17 cellular contexts compared by ENCODE assay signal in genomic region chr5:52119768-52120167, GRCh38.
DNase-seq lines count a peak whose midpoint lies in the region; ATAC-seq and TF ChIP-seq lines count a peak whose summit lies in the region.
"Had no signal": no experiment of that assay in that cellular context is flagged by ENCODE, and none has a peak within 500 bp of the region (broad histone marks: within the 10 kb centered on the region; RNA-seq: fewer than 3 reads in every experiment).

No MANE protein-coding gene starts in this region.

- BruUV-seq in PC-3 (replicated peaks; lab: Mats Ljungman, UMichigan) = no TSS peak

- H3F3A ChIP-seq in PC-3 (ENCODE audit: low read length, unreplicated experiment) = no peaks in the 10 kb centered on the region

- H3K4me3 Mint-ChIP-seq in endodermal cell = no peak overlapping the region
- H3K4me3 Mint-ChIP-seq: CD14-positive monocyte, T-cell had no signal

- H3K4me3 ChIP-seq in PC-3 (ENCODE audit: low read length) (no peak overlapping the region), endodermal cell (ENCODE audit: low read length) (no peak overlapping the region), spleen (no peak overlapping the region)
- H3K4me3 ChIP-seq: A549 had no signal

- H3K9ac ChIP-seq in PC-3 (ENCODE audit: low read length) (no peak overlapping the region), endodermal cell (ENCODE audit: extremely low read depth, low read length, poor library complexity, severe bottlenecking) (no peak overlapping the region)

- TF ChIP-seq CTCF in PC-3 (conservative IDR thresholded peaks at IDR 0.05; ENCODE audit: low read depth, low read length) = peak; percentile 34; the same call in 1 of the 2 replicates
- TF ChIP-seq CTCF in endodermal cell (conservative IDR thresholded peaks at IDR 0.05) = peak; percentile 68
- no peak for TF ChIP-seq CTCF in spleen (IDR thresholded peaks at IDR 0.05 in 8 of 11, conservative IDR thresholded peaks at IDR 0.05 in 3 of 11)

- ATAC-seq in PC-3 = no peak
- ATAC-seq: A549, T-cell had no signal

- no peaks in the 10 kb centered on the region for H3K9me3 ChIP-seq in PC-3 (ENCODE audit: low read length)
- no peaks in the 10 kb centered on the region for H3K9me3 ChIP-seq in endodermal cell (ENCODE audit: control insufficient read depth, low read length)
- peaks cover 0 to 6% (median 0%) of the 10 kb centered on the region in 8 donors for H3K9me3 ChIP-seq in spleen
- H3K9me3 ChIP-seq: A549 had no signal

- no peak overlapping the region for H3K27ac ChIP-seq in PC-3 (ENCODE audit: low read length)
- no peak overlapping the region for H3K27ac ChIP-seq in endodermal cell (ENCODE audit: low read depth, low read length)
- H3K27ac ChIP-seq in spleen = no peak overlapping the region
- H3K27ac ChIP-seq: A549 had no signal

- H3K36me3 ChIP-seq in PC-3 (ENCODE audit: low read depth, low read length) = no peaks in the 10 kb centered on the region
- no peaks in the 10 kb centered on the region for H3K36me3 ChIP-seq in endodermal cell (ENCODE audit: control insufficient read depth, insufficient read depth, low read length)
- no peaks in the 10 kb centered on the region for H3K36me3 ChIP-seq in spleen

- no peak overlapping the region for H2AFZ ChIP-seq in PC-3 (ENCODE audit: low read length)

- H3K79me2 ChIP-seq in PC-3 (ENCODE audit: low read length) = no peaks in the 10 kb centered on the region

- no peaks in the 10 kb centered on the region for H3K36me3 Mint-ChIP-seq in endodermal cell (ENCODE audit: low read depth)
- H3K36me3 Mint-ChIP-seq: CD14-positive monocyte, T-cell had no signal

- H3K9me2 ChIP-seq in PC-3 (replicated peaks; ENCODE audit: low read length) = no peaks in the 10 kb centered on the region

- no peaks in the 10 kb centered on the region for H3K27me3 Mint-ChIP-seq in endodermal cell (ENCODE audit: insufficient read depth)
- H3K27me3 Mint-ChIP-seq: T-cell had no signal

- 59 to 71% methylated on average over 1 of the region's 1 CpG for WGBS in endodermal cell (ENCODE audit: insufficient coverage in 1 of 2, insufficient read length in 1 of 2), 2 experiments
- 20 to 38% (median 31%) methylated on average over 1 of the region's 1 CpG for WGBS in spleen, 5 donors

- no peaks in the 10 kb centered on the region for H3K4me1 ChIP-seq in PC-3 (ENCODE audit: insufficient read depth, low read length)
- no peaks in the 10 kb centered on the region for H3K4me1 ChIP-seq in endodermal cell (ENCODE audit: control insufficient read depth, insufficient read depth, low read length)
- H3K4me1 ChIP-seq in spleen = no peaks in the 10 kb centered on the region
- H3K4me1 ChIP-seq: A549 had no signal

- intact Hi-C loops in PC-3 (cut with micrococcal nuclease) (no loop called here), spleen (cut with DNase I; ENCODE audit: low total_unique reads) (no loop called here)

- DNase-seq in NCI-H82 (lab: John Stamatoyannopoulos, UW) = peak; percentile 2
- no peak for DNase-seq in NCI-H82 treated with DMSO at 0.1 percent for 48 hours (lab: John Stamatoyannopoulos, UW; ENCODE audit: unreplicated experiment)
- DNase-seq in PC-3 = no peak
- no peak for DNase-seq in endodermal cell
- no peak for DNase-seq in SHP77 (lab: John Stamatoyannopoulos, UW)
- DNase-seq in NCI-H2196 (lab: John Stamatoyannopoulos, UW; ENCODE audit: unreplicated experiment) = no peak
- DNase-seq in DMS114 treated with DMSO at 0.1 percent for 48 hours (lab: John Stamatoyannopoulos, UW; ENCODE audit: unreplicated experiment) = no peak
- no peak for DNase-seq in spleen
- DNase-seq: DMS153, IMR-90, Karpas-422, NCI-H1105 treated with DMSO at 0.1 percent for 48 hours, NCI-H187, NCI-H2171 treated with DMSO at 0.1 percent for 48 hours, T-cell had no signal

- H4K20me1 ChIP-seq in PC-3 (ENCODE audit: low read length) = no peaks in the 10 kb centered on the region

- no peak for TF ChIP-seq POLR2A in spleen (IDR thresholded peaks at IDR 0.05)

- H3K9me3 Mint-ChIP-seq in endodermal cell = no peaks in the 10 kb centered on the region

- no peak overlapping the region for H3K27ac Mint-ChIP-seq in endodermal cell
- H3K27ac Mint-ChIP-seq: CD14-positive monocyte, T-cell had no signal

- H3K4me2 ChIP-seq in PC-3 (ENCODE audit: low read length) = no peak overlapping the region
- H3K4me2 ChIP-seq: A549 had no signal

- peaks cover 7% of the 10 kb centered on the region for H3K4me1 Mint-ChIP-seq in endodermal cell
- H3K4me1 Mint-ChIP-seq: CD14-positive monocyte, T-cell had no signal

- CTCF ChIA-PET in PC-3 (lab: Charles Lee) = interaction anchor here (0.6 kb wide), 1 partner anchor 84 kb away, joined by 5 read pairs; no protein-coding TSS in a partner anchor

- no peaks in the 10 kb centered on the region for H3K27me3 ChIP-seq in PC-3 (ENCODE audit: low read length)
- H3K27me3 ChIP-seq in endodermal cell (ENCODE audit: control insufficient read depth, insufficient read depth, low read length, poor library complexity, severe bottlenecking) = no peaks in the 10 kb centered on the region
- H3K27me3 ChIP-seq in spleen (replicated peaks in 1 of 7) = no peaks in the 10 kb centered on the region

- POLR2A ChIA-PET in PC-3 (lab: Charles Lee; ENCODE audit: unreplicated experiment) = no interaction called here

Comparison
In these comparisons a context has a peak if more than half of its experiments do, and no peak if none do; other contexts are left out.
1. CTCF ChIP-seq: peak in PC-3 (single experiment) and endodermal cell (single experiment); none in spleen (0 of 11).